8 cellular contexts compared by ENCODE assay signal in genomic region chr1:181062800-181063428, GRCh38. TPM values are rescaled to one million over a fixed set of nuclear protein-coding genes. Genes with fewer than 3 reads are reported as not detected.
DNase-seq lines count a peak whose midpoint lies in the region; ATAC-seq and TF ChIP-seq lines count a peak whose summit lies in the region.

No MANE protein-coding gene starts in this region.

- peak; percentile 43 for ATAC-seq in CD4-positive, alpha-beta T cell (ENCODE audit: poor library complexity)
- ATAC-seq in HG03108 (IDR thresholded peaks at IDR 0.05; ENCODE audit: unreplicated experiment), result peak; percentile 74
- peak; percentile 62 to 78 for ATAC-seq in lower lobe of right lung

- H3K4me1 ChIP-seq in lower lobe of right lung, result peaks cover 29% of the 10 kb centered on the region

- H3K4me3 Mint-ChIP-seq in CD4-positive, alpha-beta T cell, result peak overlapping the region; percentile 58
- peak overlapping the region; percentile 62 for H3K4me3 Mint-ChIP-seq in T-helper 1 cell treated with Interleukin-12 subunit alpha and Interleukin-12 subunit beta and Interleukin-4 antibody, amounts not matched to agents 30 μg/mL and 1 μg/mL, for 36 hours

- H3K9me3 Mint-ChIP-seq in CD4-positive, alpha-beta T cell, result no peaks in the 10 kb centered on the region
- H3K9me3 Mint-ChIP-seq in T-helper 1 cell treated with Interleukin-12 subunit alpha and Interleukin-12 subunit beta and Interleukin-4 antibody, amounts not matched to agents 30 μg/mL and 1 μg/mL, for 36 hours, result peaks cover 22% of the 10 kb centered on the region

- peak; percentile 31 for TF ChIP-seq POLR2A in GM19193 (IDR thresholded peaks at IDR 0.05; ENCODE audit: extremely low read depth, insufficient read depth, insufficient read length)

- POLR2A ChIA-PET in CD4-positive, alpha-beta T cell (lab: Charles Lee), result interaction anchor here (0.9 to 1.9 kb wide), 4 partner anchors 9 to 42 kb away, joined by 3 to 12 read pairs (median 4); partner anchors contain the start of gene IER5

- H3K4me3 ChIP-seq in lower lobe of right lung, result no peak overlapping the region

- no peaks in the 10 kb centered on the region for H3K27me3 ChIP-seq in CD4-positive, alpha-beta T cell (ENCODE audit: control insufficient read depth, insufficient read depth, low read length)
- no peaks in the 10 kb centered on the region for H3K27me3 ChIP-seq in lower lobe of right lung (ENCODE audit: low read depth)

- DNase-seq in CD4-positive, alpha-beta T cell, result peak in 2 of 10 experiments; percentile 10 to 27
- DNase-seq in lower lobe of right lung, result no peak
- no peak for DNase-seq in NCI-H2107 treated with DMSO at 0.1 percent for 48 hours (lab: John Stamatoyannopoulos, UW; ENCODE audit: unreplicated experiment)
- DNase-seq in NCI-H2196 treated with DMSO at 0.1 percent for 48 hours (lab: John Stamatoyannopoulos, UW; ENCODE audit: unreplicated experiment), result no peak
- no peak for DNase-seq in NCI-H345 (lab: John Stamatoyannopoulos, UW)

- no peak overlapping the region for H3K27ac ChIP-seq in CD4-positive, alpha-beta T cell (ENCODE audit: low read depth, low read length)
- peak overlapping the region; percentile 61 for H3K27ac ChIP-seq in lower lobe of right lung

- peaks cover 28% of the 10 kb centered on the region for H3K36me3 Mint-ChIP-seq in CD4-positive, alpha-beta T cell (ENCODE audit: low read depth)
- peaks cover 27% of the 10 kb centered on the region for H3K36me3 Mint-ChIP-seq in T-helper 1 cell treated with Interleukin-12 subunit alpha and Interleukin-12 subunit beta and Interleukin-4 antibody, amounts not matched to agents 30 μg/mL and 1 μg/mL, for 36 hours (ENCODE audit: low read depth)

- H3K9me3 ChIP-seq in CD4-positive, alpha-beta T cell (ENCODE audit: control insufficient read depth, low read length), result peaks cover 13% of the 10 kb centered on the region
- no peaks in the 10 kb centered on the region for H3K9me3 ChIP-seq in lower lobe of right lung

- TF ChIP-seq CTCF in CD4-positive, alpha-beta T cell (IDR thresholded peaks at IDR 0.05), result no peak
- TF ChIP-seq CTCF in lower lobe of right lung (IDR thresholded peaks at IDR 0.05), result no peak

- H3K4me1 Mint-ChIP-seq in CD4-positive, alpha-beta T cell (ENCODE audit: low read depth), result peaks cover 26% of the 10 kb centered on the region
- H3K4me1 Mint-ChIP-seq in T-helper 1 cell treated with Interleukin-12 subunit alpha and Interleukin-12 subunit beta and Interleukin-4 antibody, amounts not matched to agents 30 μg/mL and 1 μg/mL, for 36 hours (ENCODE audit: low read depth), result peaks cover 25% of the 10 kb centered on the region

- H3K36me3 ChIP-seq in lower lobe of right lung, result no peaks in the 10 kb centered on the region

- intact Hi-C loops in CD4-positive, alpha-beta T cell (cut with DNase I, micrococcal nuclease), result no loop called here
- intact Hi-C loops in lower lobe of right lung (cut with DNase I), result no loop called here

- CTCF ChIA-PET in CD4-positive, alpha-beta T cell (lab: Charles Lee), result interaction anchor here (1.6 to 1.8 kb wide), 2 partner anchors 21 to 79 kb away, joined by 5 to 6 read pairs; no protein-coding TSS in a partner anchor

- peak overlapping the region; percentile 53 for H3K27ac Mint-ChIP-seq in CD4-positive, alpha-beta T cell
- H3K27ac Mint-ChIP-seq in T-helper 1 cell treated with Interleukin-12 subunit alpha and Interleukin-12 subunit beta and Interleukin-4 antibody, amounts not matched to agents 30 μg/mL and 1 μg/mL, for 36 hours, result peak overlapping the region; percentile 86

- no peaks in the 10 kb centered on the region for H3K27me3 Mint-ChIP-seq in CD4-positive, alpha-beta T cell
- peaks cover 8% of the 10 kb centered on the region for H3K27me3 Mint-ChIP-seq in T-helper 1 cell treated with Interleukin-12 subunit alpha and Interleukin-12 subunit beta and Interleukin-4 antibody, amounts not matched to agents 30 μg/mL and 1 μg/mL, for 36 hours (ENCODE audit: low read depth)

RNA-seq across cellular contexts. Expression of gene IER5, which starts 25.6 kb away (rescaled TPM):
- 10 to 100 TPM; 53.8 to 54.1 TPM for total RNA-seq in CD4-positive, alpha-beta T cell
- 33.2 TPM for total RNA-seq in lower lobe of right lung

RNA-seq across cellular contexts. Expression of gene MR1, which starts 29.1 kb away (rescaled TPM):
- 10 to 100 TPM; 16.2 to 18.1 TPM for total RNA-seq in CD4-positive, alpha-beta T cell
- 61.4 TPM for total RNA-seq in lower lobe of right lung

RNA-seq across cellular contexts. Expression of gene STX6, which starts 40.2 kb away (rescaled TPM):
- total RNA-seq in CD4-positive, alpha-beta T cell, result 1 to 10 TPM; 4.9 to 5.1 TPM
- 35.9 TPM for total RNA-seq in lower lobe of right lung
